Comparison of ENCODE assay signal across 9 cellular contexts in the genomic region with DNA sequence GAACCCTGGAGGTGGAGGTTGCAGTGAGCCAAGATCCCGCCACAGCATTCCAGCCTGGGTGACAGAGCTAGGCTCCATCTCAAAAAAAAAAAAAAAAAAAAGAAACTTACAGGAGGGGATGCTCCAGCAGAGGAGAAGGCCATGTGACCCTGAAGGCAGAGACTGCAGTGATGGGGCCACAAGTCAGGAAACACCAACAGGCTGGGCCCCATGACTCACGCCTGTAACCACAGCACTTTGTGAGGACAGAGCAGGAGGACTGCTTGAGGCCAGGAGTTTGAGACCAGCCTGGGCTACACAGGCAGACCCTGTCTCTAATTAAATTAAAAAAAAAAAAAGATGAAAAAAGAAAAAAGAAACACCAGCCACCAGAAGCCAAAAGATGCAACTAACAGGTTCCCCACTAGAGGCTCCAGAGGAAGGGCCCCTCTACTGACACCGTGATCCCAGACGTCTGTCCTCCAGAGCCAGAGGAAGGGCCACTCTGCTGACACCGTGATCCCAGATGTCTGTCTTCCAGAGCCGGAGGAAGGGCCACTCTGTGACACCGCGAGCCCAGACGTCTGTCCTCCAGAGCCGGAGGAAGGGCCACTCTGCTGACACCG. TPM values are rescaled to one million over a fixed set of nuclear protein-coding genes. Genes with fewer than 3 reads are reported as not detected.
DNase-seq lines count a peak whose midpoint lies in the region; ATAC-seq and TF ChIP-seq lines count a peak whose summit lies in the region.
"Had no signal": no experiment of that assay in that cellular context is flagged by ENCODE, and none has a peak within 500 bp of the region (broad histone marks: within the 10 kb centered on the region; RNA-seq: fewer than 3 reads in every experiment).

No MANE protein-coding gene starts in this region.

- H3K4me1 Mint-ChIP-seq in activated CD4-positive, alpha-beta T cell treated with anti-CD3 and anti-CD28 coated beads for 36 hours: peaks cover 3% of the 10 kb centered on the region
- peaks cover 24% of the 10 kb centered on the region for H3K4me1 Mint-ChIP-seq in activated B cell treated with CpG ODN at 0.5 μM for 24 hours

- CTCF ChIA-PET in activated CD4-positive, alpha-beta T cell treated with anti-CD3 and anti-CD28 coated beads for 36 hours (lab: Charles Lee): no interaction called here
- CTCF ChIA-PET in activated B cell treated with CpG ODN at 0.5 μM for 24 hours (lab: Charles Lee): no interaction called here

- intact Hi-C loops in activated CD4-positive, alpha-beta T cell treated with anti-CD3 and anti-CD28 coated beads for 36 hours (cut with DNase I, micrococcal nuclease): no loop called here
- intact Hi-C loops in activated B cell treated with CpG ODN at 0.5 μM for 24 hours (cut with micrococcal nuclease): loop anchor here (1.0 kb wide), 1 partner anchor 34 kb away; no protein-coding TSS in a partner anchor

- H3K4me3 ChIP-seq in retinal pigment epithelial cell (ENCODE audit: low read length): no peak overlapping the region

- peaks cover 11% of the 10 kb centered on the region for H3K27me3 Mint-ChIP-seq in activated CD4-positive, alpha-beta T cell treated with anti-CD3 and anti-CD28 coated beads for 36 hours
- H3K27me3 Mint-ChIP-seq in activated B cell treated with CpG ODN at 0.5 μM for 24 hours: no peaks in the 10 kb centered on the region

- ATAC-seq in activated CD4-positive, alpha-beta T cell treated with anti-CD3 and anti-CD28 coated beads for 36 hours: peak; percentile 98
- ATAC-seq in HG03103 (IDR thresholded peaks at IDR 0.05; ENCODE audit: low read depth, unreplicated experiment) (peak; percentile 36), activated B cell treated with CpG ODN at 0.5 μM for 24 hours (ENCODE audit: low read depth) (peak; percentile 43)

- no peaks in the 10 kb centered on the region for H3K9me3 Mint-ChIP-seq in activated CD4-positive, alpha-beta T cell treated with anti-CD3 and anti-CD28 coated beads for 36 hours (ENCODE audit: low read depth)
- no peaks in the 10 kb centered on the region for H3K9me3 Mint-ChIP-seq in activated B cell treated with CpG ODN at 0.5 μM for 24 hours

- DNase-seq in activated CD4-positive, alpha-beta T cell treated with anti-CD3 and anti-CD28 coated beads for 36 hours: peak; percentile 63
- no peak for DNase-seq in activated CD4-positive, alpha-beta T cell treated with anti-CD3 and anti-CD28 coated beads, Interleukin-2, amount 50 U/mL, for 1 hour
- DNase-seq in activated B cell treated with CpG ODN at 0.5 μM for 24 hours: no peak
- no peak for DNase-seq in retinal pigment epithelial cell (ENCODE audit: low read depth)
- no peak for DNase-seq in AML-193 (lab: John Stamatoyannopoulos, UW)
- no peak for DNase-seq in Ammon's horn (ENCODE audit: low spot score)
- DNase-seq in NCI-H526 treated with DMSO at 0.1 percent for 48 hours (lab: John Stamatoyannopoulos, UW): no peak
- DNase-seq: stimulated activated CD4-positive, alpha-beta T cell treated with anti-CD3 and anti-CD28 coated beads, Interleukin-4, amount 100 ng/mL, for 24 hours had no signal

- H3K36me3 Mint-ChIP-seq in activated CD4-positive, alpha-beta T cell treated with anti-CD3 and anti-CD28 coated beads for 36 hours (ENCODE audit: low read depth): no peaks in the 10 kb centered on the region
- H3K36me3 Mint-ChIP-seq in activated B cell treated with CpG ODN at 0.5 μM for 24 hours (ENCODE audit: low read depth): no peaks in the 10 kb centered on the region

- no peak overlapping the region for H3K4me3 Mint-ChIP-seq in activated CD4-positive, alpha-beta T cell treated with anti-CD3 and anti-CD28 coated beads for 36 hours
- H3K4me3 Mint-ChIP-seq in activated B cell treated with CpG ODN at 0.5 μM for 24 hours: no peak overlapping the region

- TF ChIP-seq CTCF in activated B cell treated with CpG ODN at 0.5 μM for 24 hours (IDR thresholded peaks at IDR 0.05) (no peak), retinal pigment epithelial cell (conservative IDR thresholded peaks at IDR 0.05; ENCODE audit: low read depth, low read length) (peak; percentile 17)

- no peak overlapping the region for H3K27ac Mint-ChIP-seq in activated CD4-positive, alpha-beta T cell treated with anti-CD3 and anti-CD28 coated beads for 36 hours
- H3K27ac Mint-ChIP-seq in activated B cell treated with CpG ODN at 0.5 μM for 24 hours: no peak overlapping the region

- POLR2A ChIA-PET in activated CD4-positive, alpha-beta T cell treated with anti-CD3 and anti-CD28 coated beads for 36 hours (lab: Charles Lee): no interaction called here
- POLR2A ChIA-PET in activated B cell treated with CpG ODN at 0.5 μM for 24 hours (lab: Charles Lee): interaction anchor here (0.6 kb wide), 1 partner anchor 28 kb away, joined by 3 read pairs; no protein-coding TSS in a partner anchor

RNA-seq across cellular contexts. Expression of a gene that starts 9.1 kb away (rescaled TPM):
- total RNA-seq in activated CD4-positive, alpha-beta T cell treated with anti-CD3 and anti-CD28 coated beads for 36 hours: under 1 TPM; 0.30 to 0.53 TPM
- not detected in 2 replicates for total RNA-seq in activated B cell treated with CpG ODN at 0.5 μM for 24 hours

RNA-seq across cellular contexts. Expression of a gene that starts 20.4 kb away (rescaled TPM):
- 10 to 100 TPM; 24.2 to 25.9 TPM for total RNA-seq in activated CD4-positive, alpha-beta T cell treated with anti-CD3 and anti-CD28 coated beads for 36 hours
- 48.5 and 54.0 TPM in 2 replicates for total RNA-seq in activated B cell treated with CpG ODN at 0.5 μM for 24 hours

Comparison
In these comparisons a context has a peak if more than half of its experiments do, and no peak if none do; other contexts are left out.
1. ATAC-seq: peak in every context shown above with its lines; median percentile 98 in activated CD4-positive, alpha-beta T cell treated with anti-CD3 and anti-CD28 coated beads for 36 hours; 43 in activated B cell treated with CpG ODN at 0.5 μM for 24 hours; 36 in HG03103.